Comparison of ENCODE assay signal across 1 cellular context in the genomic region with DNA sequence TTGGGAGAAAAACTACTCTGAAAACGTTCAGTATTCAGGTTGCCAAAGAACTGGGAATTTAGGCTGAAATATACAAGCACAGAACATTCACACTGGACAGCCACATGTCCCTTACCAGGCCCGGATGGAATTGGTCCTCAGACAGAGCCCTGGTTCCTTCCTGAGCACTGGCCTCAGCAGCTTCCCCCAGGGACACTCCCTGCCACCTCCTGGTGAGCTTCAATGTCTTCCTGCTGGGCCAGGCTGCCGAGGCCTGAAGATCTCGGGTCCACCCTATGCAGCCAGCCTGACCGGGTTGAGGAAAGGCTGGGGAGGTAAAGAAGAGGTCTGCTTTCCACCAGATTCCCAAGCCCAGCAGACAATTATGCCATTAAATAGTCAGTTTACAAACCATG.
TF ChIP-seq lines count a peak whose summit lies in the region.

No MANE protein-coding gene starts in this region.

TF ChIP-seq in SK-N-SH treated with all-trans-retinoic acid at 6 μM for 48 hours, 23 proteins besides CTCF, POLR2A, EP300 and RAD21 (continued from another document):
- no peak for TF ChIP-seq POU6F1 (CRISPR knock-in tag; IDR thresholded peaks at IDR 0.05; ENCODE audit: borderline replicate concordance, low read depth)
- no peak for TF ChIP-seq ISL1 (CRISPR knock-in tag; IDR thresholded peaks at IDR 0.05)
- TF ChIP-seq TOX (CRISPR knock-in tag; IDR thresholded peaks at IDR 0.05; ENCODE audit: borderline replicate concordance): no peak
- TF ChIP-seq ARNTL (CRISPR knock-in tag; IDR thresholded peaks at IDR 0.05; ENCODE audit: borderline replicate concordance, low read depth): no peak
- TF ChIP-seq PATZ1 (CRISPR knock-in tag; IDR thresholded peaks at IDR 0.05; ENCODE audit: borderline replicate concordance): no peak
- TF ChIP-seq OSR1 (CRISPR knock-in tag; IDR thresholded peaks at IDR 0.05): no peak
- TF ChIP-seq ESRRG (CRISPR knock-in tag; IDR thresholded peaks at IDR 0.05): no peak
- no peak for TF ChIP-seq TCF4 (CRISPR knock-in tag; IDR thresholded peaks at IDR 0.05; ENCODE audit: borderline replicate concordance)
- no peak for TF ChIP-seq ZFP30 (CRISPR knock-in tag; IDR thresholded peaks at IDR 0.05)
- TF ChIP-seq GLIS3 (CRISPR knock-in tag; IDR thresholded peaks at IDR 0.05): no peak
- no peak for TF ChIP-seq RARB (CRISPR knock-in tag; IDR thresholded peaks at IDR 0.05)
- TF ChIP-seq ZFP3 (CRISPR knock-in tag; IDR thresholded peaks at IDR 0.05): no peak
- no peak for TF ChIP-seq ZC3H10 (CRISPR knock-in tag; IDR thresholded peaks at IDR 0.05)
- TF ChIP-seq TSHZ2 (CRISPR knock-in tag; IDR thresholded peaks at IDR 0.05): no peak
- no peak for TF ChIP-seq ZNF565 (CRISPR knock-in tag; conservative IDR thresholded peaks at IDR 0.05; ENCODE audit: low read depth)
